In genomic region chr17:67716405-67716798, GRCh38 we compare ENCODE assay signal across 1 cellular context.
TF ChIP-seq lines count a peak whose summit lies in the region.

No MANE protein-coding gene starts in this region.

TF ChIP-seq in WTC11, 78 proteins besides CTCF, POLR2A, EP300 and RAD21 (continued from another document):
- TF ChIP-seq STAT6 (CRISPR knock-in tag; conservative IDR thresholded peaks at IDR 0.05; ENCODE audit: low read depth) (no peak), SMAD4 (CRISPR knock-in tag; IDR thresholded peaks at IDR 0.05) (no peak), ZNF219 (CRISPR knock-in tag; IDR thresholded peaks at IDR 0.05; ENCODE audit: borderline replicate concordance) (no peak), SMAD3 (CRISPR knock-in tag; IDR thresholded peaks at IDR 0.05; ENCODE audit: borderline replicate concordance) (no peak), SP1 (CRISPR knock-in tag; conservative IDR thresholded peaks at IDR 0.05) (no peak)
